8 cellular contexts compared by ENCODE assay signal in genomic region chr4:38318737-38319455, GRCh38.
DNase-seq lines count a peak whose midpoint lies in the region; ATAC-seq and TF ChIP-seq lines count a peak whose summit lies in the region.

No MANE protein-coding gene starts in this region.

- no peaks in the 10 kb centered on the region for H3K9me3 ChIP-seq in WERI-Rb-1 (ENCODE audit: severe bottlenecking)

- ATAC-seq in GM18870 (IDR thresholded peaks at IDR 0.05; ENCODE audit: unreplicated experiment) = peak; percentile 71
- ATAC-seq in HG03097 (IDR thresholded peaks at IDR 0.05; ENCODE audit: low FRiP score, unreplicated experiment) = peak; percentile 93

- CTCF ChIA-PET in AG04449 (lab: Yijun Ruan, JAX) = interaction anchor here (0.7 to 6.7 kb wide), 31 partner anchors 8 to 440 kb away, joined by 3 to 64 read pairs (median 5); no protein-coding TSS in a partner anchor

- POLR2A ChIA-PET in AG04449 (lab: Yijun Ruan, JAX) = no interaction called here

- no peaks in the 10 kb centered on the region for H3K36me3 ChIP-seq in WERI-Rb-1

- peak overlapping the region; percentile 21 for H3K4me3 ChIP-seq in AG04449 (ENCODE audit: low read depth, low read length)
- peak overlapping the region; percentile 10; the same call in 1 of the 2 replicates for H3K4me3 ChIP-seq in WERI-Rb-1 (ENCODE audit: low read depth, low read length)

- peak; percentile 73 for DNase-seq in AG04449 (ENCODE audit: low read depth, low spot score)
- peak; percentile 82 for DNase-seq in NCI-H2171 treated with DMSO at 0.1 percent for 48 hours (lab: John Stamatoyannopoulos, UW)
- peak; percentile 84 for DNase-seq in WERI-Rb-1
- peak in 55 of 61 donors; percentile 20 to 71 (median 47) for DNase-seq in caudate nucleus (lab: John Stamatoyannopoulos, UW)
- DNase-seq in iris pigment epithelial cell (ENCODE audit: low read depth) = peak; percentile 99
- peak; percentile 93 for DNase-seq in smooth muscle cell of the brain vasculature (ENCODE audit: low read depth, low spot score)

- no peak for TF ChIP-seq CTCF in AG04449 (IDR thresholded peaks at IDR 0.05; ENCODE audit: insufficient read depth, low read length, missing control alignments)
- no peak for TF ChIP-seq CTCF in WERI-Rb-1 (IDR thresholded peaks at IDR 0.05; ENCODE audit: low read depth, low read length)

- no peak overlapping the region for H3K27ac ChIP-seq in WERI-Rb-1
- H3K27ac ChIP-seq in caudate nucleus (ENCODE audit: low read depth, low read length) = peak overlapping the region; percentile 91

- H3K27me3 ChIP-seq in WERI-Rb-1 (ENCODE audit: insufficient read depth, low read depth, severe bottlenecking) = no peaks in the 10 kb centered on the region

Comparison
In these comparisons a context has a peak if more than half of its experiments do, and no peak if none do; other contexts are left out.
1. DNase-seq: peak in every context shown above with its lines; median percentile 99 in iris pigment epithelial cell; 93 in smooth muscle cell of the brain vasculature; 84 in WERI-Rb-1; 82 in NCI-H2171 treated with DMSO at 0.1 percent for 48 hours; 73 in AG04449; 47 in caudate nucleus.